In genomic region chr4:4398430-4398829, GRCh38 we compare ENCODE assay signal across 34 cellular contexts. TPM values are rescaled to one million over a fixed set of nuclear protein-coding genes. Genes with fewer than 3 reads are reported as not detected.
"Had no signal": no experiment of that assay in that cellular context is flagged by ENCODE, and none has a peak within 500 bp of the region (broad histone marks: within the 10 kb centered on the region; RNA-seq: fewer than 3 reads in every experiment).

No MANE protein-coding gene starts in this region.

- H3K36me3 ChIP-seq: adrenal gland, brain microvascular endothelial cell, breast epithelium had no signal

- H3K4me1 ChIP-seq: adrenal gland, body of pancreas, breast epithelium had no signal

- ATAC-seq: activated CD4-positive, alpha-beta T cell treated with anti-CD3 and anti-CD28 coated beads for 36 hours; activated CD4-positive, CD25-positive, alpha-beta regulatory T cell treated with anti-CD3 and anti-CD28 coated beads, Interleukin-2, amount 50 U/mL, for 24 hours; activated CD8-positive, alpha-beta memory T cell treated with anti-CD3 and anti-CD28 coated beads, Interleukin-2, amount 10 ng/mL, durations not matched to agents 7 days and 5 days; activated CD8-positive, alpha-beta T cell treated with anti-CD3 and anti-CD28 coated beads, Interleukin-2, amount 10 ng/mL, durations not matched to agents 7 days and 5 days; activated naive CD4-positive, alpha-beta T cell treated with anti-CD3 and anti-CD28 coated beads, Interleukin-2, amount 50 U/mL, for 72 hours; body of pancreas had no signal

- H3K27ac ChIP-seq: adrenal gland, body of pancreas, brain microvascular endothelial cell, breast epithelium, VCaP had no signal

- DNase-seq: activated CD4-positive, alpha-beta memory T cell treated with anti-CD3 and anti-CD28 coated beads, Interleukin-2, amount 10 ng/mL, durations not matched to agents 7 days and 5 days; activated CD4-positive, alpha-beta T cell treated with anti-CD3 and anti-CD28 coated beads for 1 hour; activated CD4-positive, alpha-beta T cell treated with anti-CD3 and anti-CD28 coated beads for 36 hours; activated CD4-positive, alpha-beta T cell treated with anti-CD3 and anti-CD28 coated beads for 48 hours; activated CD4-positive, alpha-beta T cell treated with anti-CD3 and anti-CD28 coated beads, Interleukin-2, amount 10 ng/mL, durations not matched to agents 7 days and 5 days; activated CD4-positive, alpha-beta T cell treated with anti-CD3 and anti-CD28 coated beads, Interleukin-2, amount 50 U/mL, for 48 hours; activated CD4-positive, CD25-positive, alpha-beta regulatory T cell; activated CD8-positive, alpha-beta memory T cell treated with anti-CD3 and anti-CD28 coated beads for 24 hours; activated CD8-positive, alpha-beta memory T cell treated with anti-CD3 and anti-CD28 coated beads, Interleukin-2, amount 10 ng/mL, durations not matched to agents 7 days and 5 days; activated CD8-positive, alpha-beta memory T cell treated with anti-CD3 and anti-CD28 coated beads, Interleukin-2, amount 50 U/mL, for 48 hours; activated CD8-positive, alpha-beta T cell treated with anti-CD3 and anti-CD28 coated beads, Interleukin-2, amount 10 ng/mL, durations not matched to agents 7 days and 5 days; activated effector memory CD4-positive, alpha-beta T cell treated with anti-CD3 and anti-CD28 coated beads, Interleukin-2, amount 50 U/mL, for 16 hours; activated gamma-delta T cell treated with Interleukin-2 at 50 U/mL for 16 hours; activated naive CD4-positive, alpha-beta T cell; activated naive CD4-positive, alpha-beta T cell treated with anti-CD3 and anti-CD28 coated beads for 36 hours; activated naive CD4-positive, alpha-beta T cell treated with anti-CD3 and anti-CD28 coated beads, Interleukin-2, amount 50 U/mL, for 16 hours; activated naive CD8-positive, alpha-beta T cell treated with anti-CD3 and anti-CD28 coated beads for 36 hours; activated T-cell treated with anti-CD3 and anti-CD28 coated beads, Interleukin-2, amount 50 U/mL, for 24 hours; activated T-cell treated with anti-CD3 and anti-CD28 coated beads, Interleukin-2, amount 50 U/mL, for 48 hours; adrenal gland; amniotic stem cell; body of pancreas; brain microvascular endothelial cell; central memory CD4-positive, alpha-beta T cell; T-helper 1 cell; T-helper 2 cell; T-helper 9 cell had no signal

- H3K9me3 ChIP-seq: adrenal gland, body of pancreas, breast epithelium had no signal

- H3K27me3 ChIP-seq: adrenal gland, body of pancreas had no signal

- H3K4me3 ChIP-seq: adrenal gland, body of pancreas, breast epithelium had no signal

- FAIRE-seq: astrocyte, TTC549 had no signal

RNA-seq across cellular contexts. Expression of gene NSG1, which starts 11.5 kb away (rescaled TPM):
- total RNA-seq: activated T-helper 2 cell treated with anti-CD3 and anti-CD28 coated beads, Interferon-gamma antibody, Interleukin-2, Interleukin-4, amounts not matched to agents 10 μg/mL and 5 μg/mL and 100 μg/mL, durations not matched to agents 14 hours and 24 hours and 36 hours had no signal
